ENCODE assay signal across 8 cellular contexts in genomic region chr4:104930745-104931736, GRCh38.
DNase-seq lines count a peak whose midpoint lies in the region; ATAC-seq and TF ChIP-seq lines count a peak whose summit lies in the region.
"Not testable (repeated sequence)": the region's sequence is repeated elsewhere in the genome, so short reads cannot be mapped to it uniquely, and the experiment has no call there.

No MANE protein-coding gene starts in this region.

- intact Hi-C loops in HCT116 (cut with micrococcal nuclease) = loop anchor here (5.0 kb wide), 1 partner anchor 736 kb away; no protein-coding TSS in a partner anchor

- not testable (repeated sequence) for H3K4me2 ChIP-seq in HCT116 (ENCODE audit: low read length)

- H3K27ac ChIP-seq in HCT116 (ENCODE audit: low read depth, low read length) = not testable (repeated sequence)

- not testable (repeated sequence) for H3K27me3 Mint-ChIP-seq in T-helper 1 cell treated with Interleukin-12 subunit alpha and Interleukin-12 subunit beta and Interleukin-4 antibody, amounts not matched to agents 30 μg/mL and 1 μg/mL, for 36 hours (ENCODE audit: low read depth)

- not testable (repeated sequence) for BruUV-seq in HCT116 (replicated peaks; lab: Mats Ljungman, UMichigan)

- ATAC-seq in HCT116 = peak; percentile 64
- not testable (repeated sequence) for ATAC-seq in omental fat pad (ENCODE audit: low FRiP score)

- TF ChIP-seq CTCF in GM12874 (IDR thresholded peaks at IDR 0.05; ENCODE audit: insufficient read depth, low read depth, low read length) = peak; percentile 28
- peak; percentile 22 to 26 (median 25); a peak in 2 of 6 replicates for TF ChIP-seq CTCF in HCT116 (IDR thresholded peaks at IDR 0.05 in 2 of 3, conservative IDR thresholded peaks at IDR 0.05 in 1 of 3; ENCODE audit: borderline replicate concordance in 1 of 3, insufficient read depth in 1 of 3, low read depth in 2 of 3, low read length in 2 of 3)
- TF ChIP-seq CTCF in foreskin fibroblast (IDR thresholded peaks at IDR 0.05; ENCODE audit: low read depth, low read length) = peak; percentile 12
- not testable (repeated sequence) for TF ChIP-seq CTCF in omental fat pad (IDR thresholded peaks at IDR 0.05)

- not testable (repeated sequence) for H3K4me1 ChIP-seq in HCT116 (ENCODE audit: control insufficient read depth in 1 of 2, insufficient read depth in 2 of 2, low read length in 2 of 2)

- DNase-seq in HCT116 (ENCODE audit: low read depth, low spot score) = peak; percentile 4
- DNase-seq in M059J (ENCODE audit: low read depth) = peak; percentile 46
- peak; percentile 13 for DNase-seq in activated gamma-delta T cell treated with anti-CD3 and anti-CD28 coated beads, Interleukin-2, amount 50 U/mL, for 16 hours (ENCODE audit: low read depth)
- peak; percentile 0 to 1 for DNase-seq in foreskin fibroblast
- peak; percentile 23 for DNase-seq in omental fat pad (ENCODE audit: low spot score)
- peak; percentile 62 for DNase-seq in ureter (ENCODE audit: low spot score)

- not testable (repeated sequence) for H3K79me2 ChIP-seq in HCT116 (ENCODE audit: insufficient read depth, low read length)

- POLR2A ChIA-PET in HCT116 (lab: Charles Lee) = not testable (repeated sequence)

- not testable (repeated sequence) for TF ChIP-seq POLR2A in HCT116 (IDR thresholded peaks at IDR 0.05; ENCODE audit: borderline replicate concordance, extremely low read depth, insufficient read depth, insufficient read length)

- H3K4me3 ChIP-seq in HCT116 (replicated peaks in 1 of 2; ENCODE audit: low read depth in 1 of 2, low read length in 2 of 2); foreskin fibroblast (ENCODE audit: low read depth in 1 of 2, low read length in 2 of 2): not testable (repeated sequence)

- H3K9ac ChIP-seq in HCT116 (ENCODE audit: low read length) = not testable (repeated sequence)

- not testable (repeated sequence) for H2AFZ ChIP-seq in HCT116 (ENCODE audit: low read depth, low read length, poor library complexity, severe bottlenecking)

- not testable (repeated sequence) for H3K27me3 ChIP-seq in HCT116 (ENCODE audit: insufficient read depth, low read length)

- H3K36me3 ChIP-seq in HCT116 (ENCODE audit: control insufficient read depth in 1 of 2, insufficient read depth in 2 of 2, low read length in 2 of 2) = not testable (repeated sequence)

- peak overlapping the region; percentile 47 for H3K4me3 Mint-ChIP-seq in T-helper 1 cell treated with Interleukin-12 subunit alpha and Interleukin-12 subunit beta and Interleukin-4 antibody, amounts not matched to agents 30 μg/mL and 1 μg/mL, for 36 hours

- RAD21 ChIA-PET in HCT116 (lab: Charles Lee; ENCODE audit: low non-redundant PET in 1 of 2, low total read pairs in 2 of 2, uncharacterized antibody in 2 of 2, unreplicated experiment in 2 of 2) = interaction anchor here in 1 of 2 experiments (0.8 kb wide), 1 partner anchor 542 kb away, joined by 3 read pairs; no protein-coding TSS in a partner anchor

- CTCF ChIA-PET in HCT116 (lab: Charles Lee) = not testable (repeated sequence)

- H3K4me1 Mint-ChIP-seq in T-helper 1 cell treated with Interleukin-12 subunit alpha and Interleukin-12 subunit beta and Interleukin-4 antibody, amounts not matched to agents 30 μg/mL and 1 μg/mL, for 36 hours (ENCODE audit: low read depth) = peaks cover 29% of the 10 kb centered on the region

- H4K20me1 ChIP-seq in HCT116 (ENCODE audit: insufficient read depth) = not testable (repeated sequence)

- H3K9me2 ChIP-seq in HCT116 (ENCODE audit: insufficient read depth) = not testable (repeated sequence)

- peaks cover 20% of the 10 kb centered on the region for H3K36me3 Mint-ChIP-seq in T-helper 1 cell treated with Interleukin-12 subunit alpha and Interleukin-12 subunit beta and Interleukin-4 antibody, amounts not matched to agents 30 μg/mL and 1 μg/mL, for 36 hours (ENCODE audit: low read depth)

- peak; percentile 56 for TF ChIP-seq RAD21 in HCT116 (IDR thresholded peaks at IDR 0.05; ENCODE audit: low read depth)

- H3K27ac Mint-ChIP-seq in T-helper 1 cell treated with Interleukin-12 subunit alpha and Interleukin-12 subunit beta and Interleukin-4 antibody, amounts not matched to agents 30 μg/mL and 1 μg/mL, for 36 hours = peak overlapping the region; percentile 41

- H3K9me3 Mint-ChIP-seq in T-helper 1 cell treated with Interleukin-12 subunit alpha and Interleukin-12 subunit beta and Interleukin-4 antibody, amounts not matched to agents 30 μg/mL and 1 μg/mL, for 36 hours = peaks cover 25% of the 10 kb centered on the region

- not testable (repeated sequence) for H3K9me3 ChIP-seq in HCT116 (ENCODE audit: control insufficient read depth in 1 of 2, insufficient read depth in 1 of 2, low read depth in 1 of 2, low read length in 2 of 2)

Comparison
In these comparisons a context has a peak if more than half of its experiments do, and no peak if none do; other contexts are left out.
1. DNase-seq: peak in every context shown above with its lines; median percentile 62 in ureter; 46 in M059J; 23 in omental fat pad; 13 in activated gamma-delta T cell treated with anti-CD3 and anti-CD28 coated beads, Interleukin-2, amount 50 U/mL, for 16 hours; 4 in HCT116; 0 in foreskin fibroblast.